Comparison of ENCODE assay signal across 8 cellular contexts in genomic region chr21:32940079-32941014, GRCh38.
DNase-seq lines count a peak whose midpoint lies in the region; ATAC-seq, FAIRE-seq and TF ChIP-seq lines count a peak whose summit lies in the region.

No MANE protein-coding gene starts in this region.

- TF ChIP-seq CTCF in 22Rv1 (IDR thresholded peaks at IDR 0.05): peak; percentile 93
- TF ChIP-seq CTCF in WERI-Rb-1 (IDR thresholded peaks at IDR 0.05; ENCODE audit: low read depth, low read length): peak; percentile 80
- peak; percentile 91 for TF ChIP-seq CTCF in endodermal cell (conservative IDR thresholded peaks at IDR 0.05)

- H3K27me3 ChIP-seq in WERI-Rb-1 (ENCODE audit: insufficient read depth, low read depth, severe bottlenecking) (no peaks in the 10 kb centered on the region), endodermal cell (ENCODE audit: control insufficient read depth, insufficient read depth, low read length, poor library complexity, severe bottlenecking) (no peaks in the 10 kb centered on the region)

- H3K27ac ChIP-seq in 22Rv1: no peak overlapping the region
- no peak overlapping the region for H3K27ac ChIP-seq in WERI-Rb-1
- no peak overlapping the region for H3K27ac ChIP-seq in endodermal cell (ENCODE audit: low read depth, low read length)

- FAIRE-seq in G401.6 (lab: Jason Lieb, UNC): peak; percentile 11

- H3K4me3 Mint-ChIP-seq in endodermal cell (no peak overlapping the region), naive B cell (no peak overlapping the region)

- H3K4me1 ChIP-seq in endodermal cell (ENCODE audit: control insufficient read depth, insufficient read depth, low read length): no peaks in the 10 kb centered on the region

- H3K36me3 Mint-ChIP-seq in endodermal cell (ENCODE audit: low read depth) (no peaks in the 10 kb centered on the region), naive B cell (no peaks in the 10 kb centered on the region)

- H3K27ac Mint-ChIP-seq in endodermal cell (no peak overlapping the region), naive B cell (peak overlapping the region in 1 of 6 donors; percentile 90)

- WGBS in endodermal cell (ENCODE audit: insufficient coverage in 1 of 2, insufficient read length in 1 of 2), 2 experiments: 69% methylated on average over 21 to 23 of the region's 23 CpGs

- no peak overlapping the region for H3K9ac ChIP-seq in endodermal cell (ENCODE audit: extremely low read depth, low read length, poor library complexity, severe bottlenecking)

- H3K27me3 Mint-ChIP-seq in endodermal cell (ENCODE audit: insufficient read depth) (peaks cover 12% of the 10 kb centered on the region), naive B cell (peaks cover 0 to 43% (median 28%) of the 10 kb centered on the region in 3 donors)

- no peak overlapping the region for H3K4me3 ChIP-seq in WERI-Rb-1 (ENCODE audit: low read depth, low read length)
- no peak overlapping the region for H3K4me3 ChIP-seq in endodermal cell (ENCODE audit: low read length)

- peaks cover 2% of the 10 kb centered on the region for H3K9me3 ChIP-seq in WERI-Rb-1 (ENCODE audit: severe bottlenecking)
- H3K9me3 ChIP-seq in endodermal cell (ENCODE audit: control insufficient read depth, low read length): peaks cover 5% of the 10 kb centered on the region

- peak; percentile 51 for DNase-seq in NCI-H1694 (lab: John Stamatoyannopoulos, UW)
- DNase-seq in WERI-Rb-1: peak; percentile 61
- DNase-seq in endodermal cell: peak; percentile 71
- DNase-seq in naive B cell: peak; percentile 13
- no peak for DNase-seq in occipital lobe (lab: John Stamatoyannopoulos, UW)

- ATAC-seq in naive B cell (ENCODE audit: low read depth in 2 of 2) (peak in 1 of 2 donors; percentile 44), HG03354 (IDR thresholded peaks at IDR 0.05; ENCODE audit: poor library complexity, severe bottlenecking, unreplicated experiment) (no peak)

- peaks cover 2% of the 10 kb centered on the region for H3K4me1 Mint-ChIP-seq in endodermal cell
- no peaks in the 10 kb centered on the region for H3K4me1 Mint-ChIP-seq in naive B cell

- H3K36me3 ChIP-seq in WERI-Rb-1 (no peaks in the 10 kb centered on the region), endodermal cell (ENCODE audit: control insufficient read depth, insufficient read depth, low read length) (no peaks in the 10 kb centered on the region)

- H3K9me3 Mint-ChIP-seq in endodermal cell: no peaks in the 10 kb centered on the region
- peaks cover 0 to 2% (median 0%) of the 10 kb centered on the region in 7 donors for H3K9me3 Mint-ChIP-seq in naive B cell
